ENCODE assay signal across 5 cellular contexts in the genomic region with DNA sequence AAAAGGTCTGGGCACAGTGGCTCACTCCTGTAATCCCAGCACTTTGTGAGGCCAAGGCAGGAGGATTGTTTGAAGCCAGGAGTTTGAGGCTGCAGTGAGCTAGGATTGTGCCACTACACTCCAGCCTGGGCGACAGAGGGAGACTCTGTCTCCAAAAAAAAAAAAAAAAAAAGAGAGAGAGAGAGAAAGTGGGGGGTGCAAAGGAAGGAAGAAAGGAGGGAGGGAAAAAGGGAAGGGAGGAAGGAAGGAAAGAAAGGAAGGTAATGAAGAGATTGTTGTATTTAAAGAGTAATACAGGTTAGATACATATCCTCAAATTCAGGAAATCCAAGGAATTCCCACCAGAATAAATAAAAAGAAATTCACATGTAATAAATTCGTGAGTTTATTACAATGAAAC.
TF ChIP-seq lines count a peak whose summit lies in the region.

No MANE protein-coding gene starts in this region.

TF ChIP-seq in SK-N-SH, 30 proteins besides CTCF, POLR2A, EP300 and RAD21:
- no peak for TF ChIP-seq IRF3 (IDR thresholded peaks at IDR 0.05; ENCODE audit: low read depth, low read length)
- no peak for TF ChIP-seq SMC3 (IDR thresholded peaks at IDR 0.05; ENCODE audit: low read depth, low read length)
- no peak for TF ChIP-seq CHD2 (IDR thresholded peaks at IDR 0.05; ENCODE audit: low read length, partially characterized antibody)
- no peak for TF ChIP-seq GABPA (IDR thresholded peaks at IDR 0.05; ENCODE audit: low read depth)
- no peak for TF ChIP-seq FOSL2 (IDR thresholded peaks at IDR 0.05; ENCODE audit: borderline replicate concordance, low read depth)
- no peak for TF ChIP-seq MXI1 (IDR thresholded peaks at IDR 0.05; ENCODE audit: low read depth, low read length)
- no peak for TF ChIP-seq EZH2phosphoT487 (IDR thresholded peaks at IDR 0.05; ENCODE audit: borderline replicate concordance, low read depth)
- TF ChIP-seq ZBTB33 (IDR thresholded peaks at IDR 0.05; ENCODE audit: borderline replicate concordance, low read depth) = no peak
TF ChIP-seq in SK-N-SH: peak in this region for 0.

TF ChIP-seq in SK-N-SH treated with all-trans-retinoic acid at 6 μM for 48 hours, 23 proteins besides CTCF, POLR2A, EP300 and RAD21 (continues in another document):
- TF ChIP-seq RARB (CRISPR knock-in tag; IDR thresholded peaks at IDR 0.05) = no peak
- TF ChIP-seq TOX (CRISPR knock-in tag; IDR thresholded peaks at IDR 0.05; ENCODE audit: borderline replicate concordance) = no peak
- TF ChIP-seq, protein P1, sequence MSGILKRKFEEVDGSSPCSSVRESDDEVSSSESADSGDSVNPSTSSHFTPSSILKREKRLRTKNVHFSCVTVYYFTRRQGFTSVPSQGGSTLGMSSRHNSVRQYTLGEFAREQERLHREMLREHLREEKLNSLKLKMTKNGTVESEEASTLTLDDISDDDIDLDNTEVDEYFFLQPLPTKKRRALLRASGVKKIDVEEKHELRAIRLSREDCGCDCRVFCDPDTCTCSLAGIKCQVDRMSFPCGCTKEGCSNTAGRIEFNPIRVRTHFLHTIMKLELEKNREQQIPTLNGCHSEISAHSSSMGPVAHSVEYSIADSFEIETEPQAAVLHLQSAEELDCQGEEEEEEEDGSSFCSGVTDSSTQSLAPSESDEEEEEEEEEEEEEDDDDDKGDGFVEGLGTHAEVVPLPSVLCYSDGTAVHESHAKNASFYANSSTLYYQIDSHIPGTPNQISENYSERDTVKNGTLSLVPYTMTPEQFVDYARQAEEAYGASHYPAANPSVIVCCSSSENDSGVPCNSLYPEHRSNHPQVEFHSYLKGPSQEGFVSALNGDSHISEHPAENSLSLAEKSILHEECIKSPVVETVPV (CRISPR knock-in tag; IDR thresholded peaks at IDR 0.05) = no peak
- no peak for TF ChIP-seq PPARA (CRISPR knock-in tag; IDR thresholded peaks at IDR 0.05; ENCODE audit: borderline replicate concordance)
- TF ChIP-seq, protein P2, sequence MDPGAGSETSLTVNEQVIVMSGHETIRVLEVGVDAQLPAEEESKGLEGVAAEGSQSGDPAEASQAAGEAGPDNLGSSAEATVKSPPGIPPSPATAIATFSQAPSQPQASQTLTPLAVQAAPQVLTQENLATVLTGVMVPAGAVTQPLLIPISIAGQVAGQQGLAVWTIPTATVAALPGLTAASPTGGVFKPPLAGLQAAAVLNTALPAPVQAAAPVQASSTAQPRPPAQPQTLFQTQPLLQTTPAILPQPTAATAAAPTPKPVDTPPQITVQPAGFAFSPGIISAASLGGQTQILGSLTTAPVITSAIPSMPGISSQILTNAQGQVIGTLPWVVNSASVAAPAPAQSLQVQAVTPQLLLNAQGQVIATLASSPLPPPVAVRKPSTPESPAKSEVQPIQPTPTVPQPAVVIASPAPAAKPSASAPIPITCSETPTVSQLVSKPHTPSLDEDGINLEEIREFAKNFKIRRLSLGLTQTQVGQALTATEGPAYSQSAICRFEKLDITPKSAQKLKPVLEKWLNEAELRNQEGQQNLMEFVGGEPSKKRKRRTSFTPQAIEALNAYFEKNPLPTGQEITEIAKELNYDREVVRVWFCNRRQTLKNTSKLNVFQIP (CRISPR knock-in tag; IDR thresholded peaks at IDR 0.05; ENCODE audit: borderline replicate concordance, low read depth) = no peak

TF ChIP-seq in HEK293, 187 proteins besides CTCF, POLR2A, EP300 and RAD21:
- TF ChIP-seq PRDM1 (tag by site-specific recombination; IDR thresholded peaks at IDR 0.05) (peak; percentile 80), BCL11B (tag by site-specific recombination; IDR thresholded peaks at IDR 0.05; ENCODE audit: low read depth) (no peak), ZNF366 (tag by site-specific recombination; conservative IDR thresholded peaks at IDR 0.05) (peak; percentile 40)

TF ChIP-seq in HEK293T, 16 proteins besides CTCF, POLR2A, EP300 and RAD21:
- TF ChIP-seq ZNF384 (IDR thresholded peaks at IDR 0.05) (peak; percentile 58), CTBP1 (IDR thresholded peaks at IDR 0.05; ENCODE audit: borderline replicate concordance) (no peak), ELF4 (IDR thresholded peaks at IDR 0.05) (no peak), LEF1 (IDR thresholded peaks at IDR 0.05; ENCODE audit: borderline replicate concordance) (no peak), SP1 (IDR thresholded peaks at IDR 0.05) (no peak)
TF ChIP-seq in HEK293T: peak in this region for 1.

TF ChIP-seq in K562, 482 proteins besides CTCF, POLR2A, EP300 and RAD21:
- TF ChIP-seq ZNF384 (IDR thresholded peaks at IDR 0.05; ENCODE audit: low read depth, low read length) (peak; percentile 51), NR2C2 (CRISPR knock-in tag; IDR thresholded peaks at IDR 0.05) (no peak), NR2C2 (tag; IDR thresholded peaks at IDR 0.05) (no peak)
TF ChIP-seq in K562: peak in this region for 1.
